In the genomic region with DNA sequence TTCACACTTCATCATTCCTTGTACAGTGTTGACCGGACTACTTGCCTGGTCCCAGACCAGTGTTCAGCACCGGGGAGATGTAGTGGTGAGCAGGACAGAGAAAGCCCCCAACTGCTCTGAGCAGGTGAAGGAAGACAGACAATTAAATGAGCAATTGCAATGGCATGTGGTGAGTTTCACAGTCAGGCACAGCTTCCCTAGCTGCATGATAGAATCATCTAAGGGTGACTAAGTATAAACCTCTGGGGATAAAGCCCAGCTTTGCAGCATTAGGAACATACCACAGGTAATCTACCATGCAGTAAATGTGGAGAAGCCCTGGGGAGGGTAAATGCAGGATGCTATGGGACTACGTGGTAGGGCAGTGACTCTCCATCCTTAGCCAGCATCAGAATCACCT, we compare ENCODE assay signal across 18 cellular contexts. TPM values are rescaled to one million over a fixed set of nuclear protein-coding genes. Genes with fewer than 3 reads are reported as not detected.
DNase-seq lines count a peak whose midpoint lies in the region; ATAC-seq, FAIRE-seq and TF ChIP-seq lines count a peak whose summit lies in the region.
"Had no signal": no experiment of that assay in that cellular context is flagged by ENCODE, and none has a peak within 500 bp of the region (broad histone marks: within the 10 kb centered on the region; RNA-seq: fewer than 3 reads in every experiment).

No MANE protein-coding gene starts in this region.

- H3K9me3 ChIP-seq in A549 (no peaks in the 10 kb centered on the region), adipocyte (ENCODE audit: control insufficient read depth, low read length) (no peaks in the 10 kb centered on the region), BE2C (no peaks in the 10 kb centered on the region)
- H3K9me3 ChIP-seq: neutrophil, thyroid gland had no signal

- no peak for TF ChIP-seq RAD21 in A549 (conservative IDR thresholded peaks at IDR 0.05 in 1 of 2, IDR thresholded peaks at IDR 0.05 in 1 of 2)

- ATAC-seq in A549 = peak; percentile 21 to 69; a peak in 4 of 6 replicates
- no peak for ATAC-seq in HG03354 (IDR thresholded peaks at IDR 0.05; ENCODE audit: poor library complexity, severe bottlenecking, unreplicated experiment)
- ATAC-seq: activated CD4-positive, alpha-beta T cell treated with anti-CD3 and anti-CD28 coated beads for 36 hours; T-cell had no signal

- TF ChIP-seq POLR2A in A549 (IDR thresholded peaks at IDR 0.05; ENCODE audit: low read length) = no peak

- no peak for TF ChIP-seq EP300 in A549 (IDR thresholded peaks at IDR 0.05)

- TF ChIP-seq CTCF in A549 (IDR thresholded peaks at IDR 0.05) (no peak), HFFc6 (IDR thresholded peaks at IDR 0.05) (no peak), BE2C (IDR thresholded peaks at IDR 0.05; ENCODE audit: low read depth, low read length) (no peak)

- CTCF ChIA-PET in A549 (lab: Yijun Ruan, JAX) = interaction anchor here (1.3 to 1.7 kb wide), 3 partner anchors 14 to 86 kb away, joined by 3 to 4 read pairs (median 3); no protein-coding TSS in a partner anchor
- CTCF ChIA-PET in activated CD4-positive, alpha-beta memory T cell treated with anti-CD3 and anti-CD28 coated beads, Interleukin-2, amount 10 ng/mL, durations not matched to agents 7 days and 5 days (lab: Charles Lee) = interaction anchor here (0.8 to 2.3 kb wide), 5 partner anchors 8 to 56 kb away, joined by 3 to 12 read pairs (median 3); a partner anchor contains a TSS

- POLR2A ChIA-PET in A549 (lab: Yijun Ruan, JAX) = interaction anchor here (0.6 to 2.6 kb wide), 3 partner anchors 15 to 48 kb away, joined by 3 to 9 read pairs (median 3); a partner anchor contains a TSS
- POLR2A ChIA-PET in activated CD4-positive, alpha-beta memory T cell treated with anti-CD3 and anti-CD28 coated beads, Interleukin-2, amount 10 ng/mL, durations not matched to agents 7 days and 5 days (lab: Charles Lee) = interaction anchor here (0.9 to 2.7 kb wide), 2 partner anchors 46 to 48 kb away, joined by 3 to 13 read pairs; a partner anchor contains a TSS

- H3K4me3 ChIP-seq in A549 (no peak overlapping the region), adipocyte (ENCODE audit: low read length) (no peak overlapping the region), BE2C (ENCODE audit: low read depth, low read length) (no peak overlapping the region)
- H3K4me3 ChIP-seq: thyroid gland had no signal

- H3K36me3 ChIP-seq in adipocyte (ENCODE audit: control insufficient read depth, insufficient read depth, low read length, severe bottlenecking) = no peaks in the 10 kb centered on the region
- H3K36me3 ChIP-seq in BE2C = no peaks in the 10 kb centered on the region
- H3K36me3 ChIP-seq: neutrophil, thyroid gland had no signal

- no peaks in the 10 kb centered on the region for H3K9me3 Mint-ChIP-seq in HFFc6
- no peaks in the 10 kb centered on the region for H3K9me3 Mint-ChIP-seq in activated CD4-positive, alpha-beta memory T cell treated with anti-CD3 and anti-CD28 coated beads, Interleukin-2, amount 10 ng/mL, durations not matched to agents 7 days and 5 days
- H3K9me3 Mint-ChIP-seq: memory B cell, T-cell had no signal

- H3K27me3 Mint-ChIP-seq in HFFc6 (ENCODE audit: insufficient read depth) = no peaks in the 10 kb centered on the region; the same call in 1 of the 2 replicates
- H3K27me3 Mint-ChIP-seq in activated CD4-positive, alpha-beta memory T cell treated with anti-CD3 and anti-CD28 coated beads, Interleukin-2, amount 10 ng/mL, durations not matched to agents 7 days and 5 days = no peaks in the 10 kb centered on the region
- H3K27me3 Mint-ChIP-seq: activated CD4-positive, alpha-beta T cell treated with anti-CD3 and anti-CD28 coated beads for 36 hours; memory B cell; T-cell had no signal

- FAIRE-seq in A549 (lab: Jason Lieb, UNC) = no peak
- FAIRE-seq: endometrium had no signal

- H3K27ac ChIP-seq in A549 = no peak overlapping the region
- H3K27ac ChIP-seq: neutrophil, thyroid gland had no signal

- no peaks in the 10 kb centered on the region for H3K27me3 ChIP-seq in adipocyte (replicated peaks; ENCODE audit: control insufficient read depth, insufficient read depth, low read length)
- no peaks in the 10 kb centered on the region for H3K27me3 ChIP-seq in BE2C
- H3K27me3 ChIP-seq: neutrophil, thyroid gland had no signal

- H3K36me3 Mint-ChIP-seq in HFFc6 (ENCODE audit: low read depth) = peaks cover 6% of the 10 kb centered on the region; the same call in 1 of the 2 replicates
- no peaks in the 10 kb centered on the region for H3K36me3 Mint-ChIP-seq in activated CD4-positive, alpha-beta memory T cell treated with anti-CD3 and anti-CD28 coated beads, Interleukin-2, amount 10 ng/mL, durations not matched to agents 7 days and 5 days (ENCODE audit: low read depth)
- H3K36me3 Mint-ChIP-seq: T-cell had no signal

- H3K4me1 ChIP-seq in A549 (peaks cover 6% of the 10 kb centered on the region), adipocyte (ENCODE audit: control insufficient read depth, insufficient read depth, low read length) (peaks cover 23% of the 10 kb centered on the region), BE2C (no peaks in the 10 kb centered on the region)
- H3K4me1 ChIP-seq: thyroid gland had no signal

- 70% methylated on average over 3 of the region's 3 CpGs for WGBS in A549 (ENCODE audit: missing lambda C conversion rate)

- peak overlapping the region; percentile 14 for H3K27ac Mint-ChIP-seq in HFFc6
- H3K27ac Mint-ChIP-seq in activated CD4-positive, alpha-beta memory T cell treated with anti-CD3 and anti-CD28 coated beads, Interleukin-2, amount 10 ng/mL, durations not matched to agents 7 days and 5 days = no peak overlapping the region
- H3K27ac Mint-ChIP-seq: activated CD4-positive, alpha-beta T cell treated with anti-CD3 and anti-CD28 coated beads for 36 hours; memory B cell; T-cell had no signal

- H3K9ac ChIP-seq in adipocyte (ENCODE audit: low read length) = no peak overlapping the region

- H3K4me1 Mint-ChIP-seq in HFFc6 (ENCODE audit: low read depth) = no peaks in the 10 kb centered on the region; the same call in 1 of the 2 replicates
- no peaks in the 10 kb centered on the region for H3K4me1 Mint-ChIP-seq in activated CD4-positive, alpha-beta memory T cell treated with anti-CD3 and anti-CD28 coated beads, Interleukin-2, amount 10 ng/mL, durations not matched to agents 7 days and 5 days
- H3K4me1 Mint-ChIP-seq: activated CD4-positive, alpha-beta T cell treated with anti-CD3 and anti-CD28 coated beads for 36 hours had no signal

- no peak for DNase-seq in A549 (ENCODE audit: low read depth in 1 of 2, low spot score in 1 of 2)
- DNase-seq in HFFc6 = peak; percentile 68
- peak; percentile 48 for DNase-seq in adipocyte (ENCODE audit: low read depth)
- peak; percentile 88 for DNase-seq in islet precursor cell
- no peak for DNase-seq in activated CD4-positive, alpha-beta memory T cell treated with anti-CD3 and anti-CD28 coated beads, Interleukin-2, amount 10 ng/mL, durations not matched to agents 7 days and 5 days
- DNase-seq in BE2C = no peak
- DNase-seq in NCI-H2196 (lab: John Stamatoyannopoulos, UW; ENCODE audit: unreplicated experiment) = no peak
- DNase-seq: activated CD4-positive, alpha-beta T cell treated with anti-CD3 and anti-CD28 coated beads for 36 hours; caudate nucleus; NCI-H1048; NCI-H2171 treated with DMSO at 0.1 percent for 48 hours; stimulated activated CD4-positive, alpha-beta T cell treated with anti-CD3 and anti-CD28 coated beads, Interleukin-12 subunit alpha, Interleukin-12 subunit beta, amount 100 ng/mL, for 4 hours; T-cell; thyroid gland had no signal

- peak overlapping the region; percentile 1; the same call in 1 of the 2 replicates for H3K4me3 Mint-ChIP-seq in HFFc6
- no peak overlapping the region for H3K4me3 Mint-ChIP-seq in activated CD4-positive, alpha-beta memory T cell treated with anti-CD3 and anti-CD28 coated beads, Interleukin-2, amount 10 ng/mL, durations not matched to agents 7 days and 5 days
- H3K4me3 Mint-ChIP-seq: activated CD4-positive, alpha-beta T cell treated with anti-CD3 and anti-CD28 coated beads for 36 hours; memory B cell; T-cell had no signal

- H3K4me2 ChIP-seq in A549 = no peak overlapping the region

TF ChIP-seq in A549, 52 proteins besides CTCF, POLR2A, EP300 and RAD21 (continues in another document):
- TF ChIP-seq FOSL2 (IDR thresholded peaks at IDR 0.05) (no peak), FOSL2 (CRISPR knock-in tag; IDR thresholded peaks at IDR 0.05) (no peak), ZC3H11A (IDR thresholded peaks at IDR 0.05) (no peak), FOSB (CRISPR knock-in tag; IDR thresholded peaks at IDR 0.05) (no peak), EHMT2 (IDR thresholded peaks at IDR 0.05; ENCODE audit: low read depth) (no peak), RFX5 (IDR thresholded peaks at IDR 0.05) (no peak), CHD4 (IDR thresholded peaks at IDR 0.05; ENCODE audit: borderline replicate concordance) (no peak), JUN (IDR thresholded peaks at IDR 0.05) (no peak), NFE2L2 (conservative IDR thresholded peaks at IDR 0.05; ENCODE audit: low read length) (no peak)
- TF ChIP-seq, protein P1, sequence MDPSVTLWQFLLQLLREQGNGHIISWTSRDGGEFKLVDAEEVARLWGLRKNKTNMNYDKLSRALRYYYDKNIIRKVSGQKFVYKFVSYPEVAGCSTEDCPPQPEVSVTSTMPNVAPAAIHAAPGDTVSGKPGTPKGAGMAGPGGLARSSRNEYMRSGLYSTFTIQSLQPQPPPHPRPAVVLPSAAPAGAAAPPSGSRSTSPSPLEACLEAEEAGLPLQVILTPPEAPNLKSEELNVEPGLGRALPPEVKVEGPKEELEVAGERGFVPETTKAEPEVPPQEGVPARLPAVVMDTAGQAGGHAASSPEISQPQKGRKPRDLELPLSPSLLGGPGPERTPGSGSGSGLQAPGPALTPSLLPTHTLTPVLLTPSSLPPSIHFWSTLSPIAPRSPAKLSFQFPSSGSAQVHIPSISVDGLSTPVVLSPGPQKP (IDR thresholded peaks at IDR 0.05; ENCODE audit: low read depth, low read length) = no peak
- TF ChIP-seq, protein P2, sequence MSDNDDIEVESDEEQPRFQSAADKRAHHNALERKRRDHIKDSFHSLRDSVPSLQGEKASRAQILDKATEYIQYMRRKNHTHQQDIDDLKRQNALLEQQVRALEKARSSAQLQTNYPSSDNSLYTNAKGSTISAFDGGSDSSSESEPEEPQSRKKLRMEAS (IDR thresholded peaks at IDR 0.05) = no peak

RNA-seq across cellular contexts. Expression of a gene that starts 47.8 kb away (rescaled TPM):
- polyA plus RNA-seq in A549 (2011; rRNA removed) (14.2 and 28.5 TPM in 2 replicates), A549 (2017; fragmentation: RNase III; extraction: RNeasy Plus Mini Kit Qiagen cat#74134 plus additional on column Dnase treatment) (36.1 to 39.2 TPM (median 37.0 TPM) in 3 replicates)
- 6.0 and 9.0 TPM in 2 replicates for polyA plus RNA-seq in A549 (2012; cell fraction: cytosol; rRNA removed)
- 2.1 and 4.0 TPM in 2 replicates for polyA plus RNA-seq in A549 (2012; cell fraction: nucleus; rRNA removed)
- polyA minus RNA-seq in A549 (2011; rRNA and poly(A)+ RNA removed) = 12.1 and 13.0 TPM in 2 replicates
- total RNA-seq in HFFc6 (2021; fragmentation: NEBNext Ultra II Directional; extraction: Animal tissue kit (Norgen Biotek cat#: 25700)) = 10 to 100 TPM; 25.6 to 36.9 (median 32.5) TPM
- total RNA-seq in activated CD4-positive, alpha-beta memory T cell treated with anti-CD3 and anti-CD28 coated beads, Interleukin-2, amount 10 ng/mL, durations not matched to agents 7 days and 5 days = 10 to 100 TPM; 27.9 to 30.3 TPM
- 49.0 TPM for polyA plus RNA-seq in BE2C (2012; ENCODE audit: insufficient read depth, insufficient read length, low read depth)

Comparison
In these comparisons a context has a peak if more than half of its experiments do, and no peak if none do; other contexts are left out.
1. DNase-seq: peak in HFFc6 (single experiment), adipocyte (single experiment) and islet precursor cell (single experiment); none in A549 (0 of 2), activated CD4-positive, alpha-beta memory T cell treated with anti-CD3 and anti-CD28 coated beads, Interleukin-2, amount 10 ng/mL, durations not matched to agents 7 days and 5 days (single experiment), BE2C (single experiment) and NCI-H2196 (single experiment).